ENCODE assay signal across 21 cellular contexts in the genomic region with DNA sequence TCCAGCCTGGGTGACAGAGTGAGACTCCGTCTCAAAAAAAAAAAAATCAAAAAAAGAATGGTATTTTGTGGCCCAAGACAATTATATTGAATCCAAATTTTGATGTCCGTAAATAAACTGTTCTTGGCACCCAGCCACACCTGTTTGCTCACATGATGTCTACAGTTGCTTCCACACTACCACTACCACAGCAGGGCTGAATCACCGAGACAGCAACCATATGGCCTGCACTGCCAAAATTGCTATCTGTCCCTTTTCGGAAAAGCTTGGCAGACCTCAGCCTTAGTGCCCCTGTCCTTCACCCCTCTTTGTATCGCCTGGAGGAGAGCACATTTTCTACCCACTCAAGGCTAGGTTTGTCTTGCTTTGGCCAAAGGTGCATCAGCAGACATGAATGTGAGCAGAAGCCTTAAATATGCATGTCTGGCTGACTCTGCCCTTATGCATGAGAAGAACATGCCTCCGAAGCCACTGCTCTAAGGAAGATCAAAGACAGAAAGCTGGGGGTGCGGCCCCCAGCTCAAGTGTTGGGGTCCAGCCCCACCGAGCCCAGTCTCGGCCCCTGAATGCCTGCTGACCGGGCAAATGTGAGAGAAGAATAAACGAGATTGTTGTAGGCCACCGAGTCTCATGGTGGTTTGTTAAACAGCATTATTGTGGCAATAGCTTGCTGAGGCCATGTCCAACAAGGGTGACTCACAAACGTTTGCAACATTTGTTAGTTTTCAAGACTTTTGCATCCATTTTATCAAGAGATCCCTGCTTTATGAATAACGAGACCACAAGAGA.
A peak's percentile ranks its signal among the peaks of the same experiment; 100 is the strongest.
DNase-seq lines count a peak whose midpoint lies in the region; ATAC-seq and TF ChIP-seq lines count a peak whose summit lies in the region.
"Had no signal": no experiment of that assay in that cellular context is flagged by ENCODE, and none has a peak within 500 bp of the region (broad histone marks: within the 10 kb centered on the region; RNA-seq: fewer than 3 reads in every experiment).

No MANE protein-coding gene starts in this region.

- H3K36me3 ChIP-seq in H7 (replicated peaks; ENCODE audit: control insufficient read depth, insufficient read depth, low read length) (no peaks in the 10 kb centered on the region), adipocyte (ENCODE audit: control insufficient read depth, insufficient read depth, low read length, severe bottlenecking) (no peaks in the 10 kb centered on the region), ovary (no peaks in the 10 kb centered on the region)
- H3K36me3 ChIP-seq: BLaER1 treated with 17β-estradiol and CSF1 and Interleukin-3, amounts not matched to agents 10 nM and 100 nM; colonic mucosa; neural progenitor cell; right lobe of liver; uterus had no signal

- DNase-seq in AG20443 (ENCODE audit: low spot score) (peak; percentile 63), H7 (peak; percentile 19), adipocyte (ENCODE audit: low read depth) (peak; percentile 46), ovary (peak; percentile 59 to 80 (median 65)), NCI-H1436 treated with DMSO at 0.1 percent for 48 hours (lab: John Stamatoyannopoulos, UW) (no peak), pons (ENCODE audit: low spot score) (no peak)
- DNase-seq in activated naive CD4-positive, alpha-beta T cell treated with anti-CD3 and anti-CD28 coated beads, Interleukin-2, amount 10 ng/mL, durations not matched to agents 7 days and 5 days, result no peak
- DNase-seq: colonic mucosa; DMS53; kidney glomerular epithelial cell; NCI-H82; stimulated activated CD4-positive, alpha-beta T cell treated with anti-CD3 and anti-CD28 coated beads, Interleukin-4, amount 100 ng/mL, for 4 hours had no signal

- intact Hi-C loops in ovary (cut with DNase I), result no loop called here

- H3K4me3 ChIP-seq in H7 (ENCODE audit: insufficient read depth, low read depth, low read length) (no peak overlapping the region), adipocyte (ENCODE audit: low read length) (no peak overlapping the region), ovary (no peak overlapping the region)
- H3K4me3 ChIP-seq: BLaER1 treated with 17β-estradiol and CSF1 and Interleukin-3, amounts not matched to agents 10 nM and 100 nM; colonic mucosa; neural progenitor cell; right lobe of liver; uterus had no signal

- H3K27ac ChIP-seq in ovary, result peak overlapping the region; percentile 44 to 56
- H3K27ac ChIP-seq: BLaER1 treated with 17β-estradiol and CSF1 and Interleukin-3, amounts not matched to agents 10 nM and 100 nM; colonic mucosa; epithelial cell of prostate; neural progenitor cell; right lobe of liver; RWPE1; uterus had no signal

- TF ChIP-seq CTCF in ovary (IDR thresholded peaks at IDR 0.05), result no peak

- no peaks in the 10 kb centered on the region for H3K9me3 Mint-ChIP-seq in activated naive CD4-positive, alpha-beta T cell treated with anti-CD3 and anti-CD28 coated beads, Interleukin-2, amount 10 ng/mL, durations not matched to agents 7 days and 5 days
- H3K9me3 Mint-ChIP-seq: neural progenitor cell, WTC11 had no signal

- peaks cover 17% of the 10 kb centered on the region for H3K4me1 Mint-ChIP-seq in activated naive CD4-positive, alpha-beta T cell treated with anti-CD3 and anti-CD28 coated beads, Interleukin-2, amount 10 ng/mL, durations not matched to agents 7 days and 5 days

- no peaks in the 10 kb centered on the region for H3K9me3 ChIP-seq in adipocyte (ENCODE audit: control insufficient read depth, low read length)
- H3K9me3 ChIP-seq in ovary, result no peaks in the 10 kb centered on the region
- H3K9me3 ChIP-seq: BLaER1 treated with 17β-estradiol and CSF1 and Interleukin-3, amounts not matched to agents 10 nM and 100 nM; colonic mucosa; right lobe of liver; uterus had no signal

- H3K4me1 ChIP-seq in adipocyte (ENCODE audit: control insufficient read depth, insufficient read depth, low read length) (peaks cover 9% of the 10 kb centered on the region), ovary (ENCODE audit: insufficient read depth) (peaks cover 8% of the 10 kb centered on the region)
- H3K4me1 ChIP-seq: colonic mucosa, right lobe of liver, uterus had no signal

- no peak for ATAC-seq in HG03442 (IDR thresholded peaks at IDR 0.05; ENCODE audit: unreplicated experiment)
- ATAC-seq: HCT116, right lobe of liver, WTC11 had no signal

- no peak for TF ChIP-seq POLR2A in ovary (IDR thresholded peaks at IDR 0.05)

- no peak overlapping the region for H3K4me3 Mint-ChIP-seq in activated naive CD4-positive, alpha-beta T cell treated with anti-CD3 and anti-CD28 coated beads, Interleukin-2, amount 10 ng/mL, durations not matched to agents 7 days and 5 days
- H3K4me3 Mint-ChIP-seq: neural progenitor cell, WTC11 had no signal

- H3K36me3 Mint-ChIP-seq in activated naive CD4-positive, alpha-beta T cell treated with anti-CD3 and anti-CD28 coated beads, Interleukin-2, amount 10 ng/mL, durations not matched to agents 7 days and 5 days, result no peaks in the 10 kb centered on the region
- H3K36me3 Mint-ChIP-seq: neural progenitor cell, WTC11 had no signal

- no peak overlapping the region for H3K9ac ChIP-seq in adipocyte (ENCODE audit: low read length)
- H3K9ac ChIP-seq: neural progenitor cell had no signal

- TF ChIP-seq EP300 in ovary (IDR thresholded peaks at IDR 0.05), result no peak

- H3K27me3 ChIP-seq in H7 (ENCODE audit: control insufficient read depth, insufficient read depth, low read length) (no peaks in the 10 kb centered on the region), adipocyte (replicated peaks; ENCODE audit: control insufficient read depth, insufficient read depth, low read length) (peaks cover 22% of the 10 kb centered on the region), ovary (no peaks in the 10 kb centered on the region)
- H3K27me3 ChIP-seq: BLaER1 treated with 17β-estradiol and CSF1 and Interleukin-3, amounts not matched to agents 10 nM and 100 nM; colonic mucosa; neural progenitor cell; right lobe of liver; uterus had no signal

- 25 to 39% (median 27%) methylated on average over 14 of the region's 14 CpGs for WGBS in ovary, 3 donors

- no peak overlapping the region for H3K27ac Mint-ChIP-seq in activated naive CD4-positive, alpha-beta T cell treated with anti-CD3 and anti-CD28 coated beads, Interleukin-2, amount 10 ng/mL, durations not matched to agents 7 days and 5 days
- H3K27ac Mint-ChIP-seq: WTC11 had no signal

- H3K27me3 Mint-ChIP-seq in activated naive CD4-positive, alpha-beta T cell treated with anti-CD3 and anti-CD28 coated beads, Interleukin-2, amount 10 ng/mL, durations not matched to agents 7 days and 5 days, result peaks cover 48% of the 10 kb centered on the region

- CTCF ChIA-PET in activated naive CD4-positive, alpha-beta T cell treated with anti-CD3 and anti-CD28 coated beads, Interleukin-2, amount 10 ng/mL, durations not matched to agents 7 days and 5 days (lab: Charles Lee), result interaction anchor here (1.3 kb wide), 1 partner anchor 66 kb away, joined by 5 read pairs; no protein-coding TSS in a partner anchor

Comparison
In these comparisons a context has a peak if more than half of its experiments do, and no peak if none do; other contexts are left out.
1. DNase-seq: peak in AG20443 (single experiment), H7 (single experiment), adipocyte (single experiment) and ovary (5 of 5); none in NCI-H1436 treated with DMSO at 0.1 percent for 48 hours (single experiment), pons (single experiment) and activated naive CD4-positive, alpha-beta T cell treated with anti-CD3 and anti-CD28 coated beads, Interleukin-2, amount 10 ng/mL, durations not matched to agents 7 days and 5 days (single experiment).